38 cellular contexts compared by ENCODE assay signal in the genomic region with DNA sequence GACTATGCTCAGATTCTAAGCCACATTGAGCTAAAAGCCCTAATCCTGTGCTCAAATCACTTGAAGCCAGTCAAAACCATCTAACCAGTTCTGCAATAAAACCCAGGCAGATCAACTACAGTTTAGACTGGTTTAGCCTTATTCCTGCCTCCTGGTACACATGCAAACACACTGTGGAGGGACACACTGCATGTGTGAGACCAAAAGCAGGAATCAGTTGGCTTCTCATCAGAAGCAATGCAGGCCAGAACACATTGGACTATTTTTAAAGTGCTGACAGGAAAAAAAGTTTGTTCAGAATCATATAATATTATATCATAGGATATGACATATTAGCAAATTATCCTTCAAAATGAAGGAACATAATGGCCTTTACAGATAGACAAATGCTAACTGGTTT. TPM values are rescaled to one million over a fixed set of nuclear protein-coding genes. Genes with fewer than 3 reads are reported as not detected.
"Had no signal": no experiment of that assay in that cellular context is flagged by ENCODE, and none has a peak within 500 bp of the region (broad histone marks: within the 10 kb centered on the region; RNA-seq: fewer than 3 reads in every experiment).

No MANE protein-coding gene starts in this region.

- DNase-seq: Karpas-422, Kasumi-1, KG1, MG63, MM.1S, MV-4-11, NCI-H1048, NCI-H1092, NCI-H1092 treated with DMSO at 0.1 percent for 48 hours, NCI-H1105, NCI-H1105 treated with DMSO at 0.1 percent for 48 hours, NCI-H1417, NCI-H1417 treated with DMSO at 0.1 percent for 48 hours, NCI-H1436, NCI-H1436 treated with DMSO at 0.1 percent for 48 hours, NCI-H146, NCI-H1694, NCI-H1694 treated with DMSO at 0.1 percent for 48 hours, NCI-H187, NCI-H187 treated with DMSO at 0.1 percent for 48 hours, NCI-H1930, NCI-H2029, NCI-H2029 treated with DMSO at 0.1 percent for 48 hours, NCI-H2081, NCI-H2081 treated with DMSO at 0.1 percent for 48 hours, NCI-H2107, NCI-H2171, NCI-H2171 treated with DMSO at 0.1 percent for 48 hours, NCI-H2227 treated with DMSO at 0.1 percent for 48 hours, NCI-H226, NCI-H345, NCI-H446, NCI-H446 treated with DMSO at 0.1 percent for 48 hours had no signal

- H3K9me3 ChIP-seq: MG63 had no signal

- H3K27ac ChIP-seq: KMS-11 had no signal

- H3K9ac ChIP-seq: KMS-11 had no signal

- H3K4me2 ChIP-seq: KMS-11 had no signal

- H3K36me3 ChIP-seq: MG63 had no signal

- H3K4me3 ChIP-seq: MG63 had no signal

- H3K27me3 ChIP-seq: MG63 had no signal

RNA-seq across cellular contexts. Expression of a gene that starts 52.5 kb away (rescaled TPM):
- total RNA-seq: LHCN-M2, M059J, MCF 10A, NCI-H460 had no signal
